16 cellular contexts compared by ENCODE assay signal in genomic region chr21:31030367-31031106, GRCh38.
DNase-seq lines count a peak whose midpoint lies in the region; ATAC-seq lines count a peak whose summit lies in the region.
"Had no signal": no experiment of that assay in that cellular context is flagged by ENCODE, and none has a peak within 500 bp of the region (broad histone marks: within the 10 kb centered on the region; RNA-seq: fewer than 3 reads in every experiment).

No MANE protein-coding gene starts in this region.

- DNase-seq in activated naive CD4-positive, alpha-beta T cell (lab: John Stamatoyannopoulos, UW), result no peak
- DNase-seq in AG08395 (ENCODE audit: low spot score), result no peak
- DNase-seq in foreskin melanocyte, result no peak
- no peak for DNase-seq in NCI-H1105 treated with DMSO at 0.1 percent for 48 hours (lab: John Stamatoyannopoulos, UW)
- DNase-seq: activated T-cell treated with anti-CD3 and anti-CD28 coated beads for 4 hours, DMS 273 treated with DMSO at 0.1 percent for 48 hours, naive B cell, NCI-H446, sigmoid colon had no signal

- peak overlapping the region; percentile 12 for H3K4me2 ChIP-seq in BLaER1
- H3K4me2 ChIP-seq: A549 had no signal

- no peaks in the 10 kb centered on the region for H3K36me3 ChIP-seq in BLaER1
- H3K36me3 ChIP-seq: gastroesophageal sphincter, sigmoid colon, thoracic aorta had no signal

- ATAC-seq in GM18873 (IDR thresholded peaks at IDR 0.05; ENCODE audit: low FRiP score, unreplicated experiment), result peak; percentile 73
- peak; percentile 81 for ATAC-seq in GM21786 (IDR thresholded peaks at IDR 0.05; ENCODE audit: unreplicated experiment)
- ATAC-seq in HG03159 (IDR thresholded peaks at IDR 0.05; ENCODE audit: unreplicated experiment), result peak; percentile 87
- ATAC-seq: A549, gastroesophageal sphincter had no signal

- H3K27me3 ChIP-seq in BLaER1, result no peaks in the 10 kb centered on the region
- H3K27me3 ChIP-seq: gastroesophageal sphincter, sigmoid colon had no signal

- no peaks in the 10 kb centered on the region for H3K9me3 ChIP-seq in BLaER1
- H3K9me3 ChIP-seq: A549, gastroesophageal sphincter, sigmoid colon, thoracic aorta had no signal

- H3K4me3 ChIP-seq in BLaER1, result no peak overlapping the region
- H3K4me3 ChIP-seq: A549, gastroesophageal sphincter, sigmoid colon, thoracic aorta had no signal

- no peak overlapping the region for H3K27ac ChIP-seq in BLaER1
- H3K27ac ChIP-seq: A549, gastroesophageal sphincter, sigmoid colon, thoracic aorta had no signal

- H3K9ac ChIP-seq in BLaER1, result no peak overlapping the region

- no peaks in the 10 kb centered on the region for H4K20me1 ChIP-seq in BLaER1

- H3K4me1 ChIP-seq in BLaER1, result peaks cover 12% of the 10 kb centered on the region
- H3K4me1 ChIP-seq: A549, gastroesophageal sphincter, sigmoid colon had no signal
